In genomic region chr21:26815197-26815596, GRCh38 we compare ENCODE assay signal across 14 cellular contexts. TPM values are rescaled to one million over a fixed set of nuclear protein-coding genes. Genes with fewer than 3 reads are reported as not detected.
A peak's percentile ranks its signal among the peaks of the same experiment; 100 is the strongest.
DNase-seq lines count a peak whose midpoint lies in the region; ATAC-seq and TF ChIP-seq lines count a peak whose summit lies in the region.
"Had no signal": no experiment of that assay in that cellular context is flagged by ENCODE, and none has a peak within 500 bp of the region (broad histone marks: within the 10 kb centered on the region; RNA-seq: fewer than 3 reads in every experiment).

No MANE protein-coding gene starts in this region.

- H2BK5ac ChIP-seq in IMR-90 (ENCODE audit: low read depth, low read length, poor library complexity, severe bottlenecking) = no peak overlapping the region

- no peak overlapping the region for H3K23ac ChIP-seq in IMR-90 (ENCODE audit: low read depth, low read length)

- no peak overlapping the region for H2AFZ ChIP-seq in IMR-90 (replicated peaks; ENCODE audit: low read length, poor library complexity)
- H2AFZ ChIP-seq: PC-9 had no signal

- TF ChIP-seq POLR2A in IMR-90 (IDR thresholded peaks at IDR 0.05; ENCODE audit: low read depth, low read length) = no peak

- no peaks in the 10 kb centered on the region for H3K36me3 Mint-ChIP-seq in nephron (ENCODE audit: low read depth)
- H3K36me3 Mint-ChIP-seq in CD8-positive, alpha-beta memory T cell = no peaks in the 10 kb centered on the region

- no peak overlapping the region for H3K4me2 ChIP-seq in IMR-90 (ENCODE audit: low read depth, low read length)
- H3K4me2 ChIP-seq: A549, PC-9 had no signal

- H2AK5ac ChIP-seq in IMR-90 (ENCODE audit: low read depth, low read length) = no peak overlapping the region

- no peak for TF ChIP-seq CTCF in IMR-90 (conservative IDR thresholded peaks at IDR 0.05; ENCODE audit: low read depth, low read length)
- no peak for TF ChIP-seq CTCF in nephron (IDR thresholded peaks at IDR 0.05; ENCODE audit: unreplicated experiment in 3 of 3)
- no peak for TF ChIP-seq CTCF in tibial artery (IDR thresholded peaks at IDR 0.05)

- no peaks in the 10 kb centered on the region for H3K27me3 Mint-ChIP-seq in nephron (ENCODE audit: low read depth)
- H3K27me3 Mint-ChIP-seq in CD8-positive, alpha-beta memory T cell = no peaks in the 10 kb centered on the region

- H3K56ac ChIP-seq in IMR-90 (ENCODE audit: extremely low read depth, insufficient read depth, low read length) = no peak overlapping the region

- no peak overlapping the region for H3K27ac ChIP-seq in IMR-90 (ENCODE audit: insufficient read depth, low read length)
- H3K27ac ChIP-seq in tibial artery = peak overlapping the region; percentile 16 to 54
- no peak overlapping the region for H3K27ac ChIP-seq in CD8-positive, alpha-beta memory T cell (ENCODE audit: low read depth, low read length)
- H3K27ac ChIP-seq: A549, C4-2B, PC-9 had no signal

- no peaks in the 10 kb centered on the region for H3K9me1 ChIP-seq in IMR-90 (ENCODE audit: insufficient read depth, low read length)

- peaks cover 50% of the 10 kb centered on the region for H3K4me1 Mint-ChIP-seq in nephron
- no peaks in the 10 kb centered on the region for H3K4me1 Mint-ChIP-seq in CD8-positive, alpha-beta memory T cell

- H3K36me3 ChIP-seq in IMR-90 (ENCODE audit: control insufficient read depth, insufficient read depth, low read length) (no peaks in the 10 kb centered on the region), tibial artery (no peaks in the 10 kb centered on the region)
- H3K36me3 ChIP-seq in CD8-positive, alpha-beta memory T cell (ENCODE audit: insufficient read depth, low read length) = no peaks in the 10 kb centered on the region

- H3K9me3 Mint-ChIP-seq in nephron = no peaks in the 10 kb centered on the region
- H3K9me3 Mint-ChIP-seq in CD8-positive, alpha-beta memory T cell = peaks cover 0 to 2% (median 0%) of the 10 kb centered on the region in 5 donors

- no peak overlapping the region for H4K5ac ChIP-seq in IMR-90 (ENCODE audit: low read depth, low read length)

- no peak overlapping the region for H2AK9ac ChIP-seq in IMR-90 (replicated peaks; ENCODE audit: low read depth, low read length, poor library complexity)

- H3K4me3 ChIP-seq in IMR-90 (ENCODE audit: insufficient read depth, low read depth, low read length) = no peak overlapping the region
- H3K4me3 ChIP-seq in tibial artery = no peak overlapping the region
- H3K4me3 ChIP-seq in CD8-positive, alpha-beta memory T cell (ENCODE audit: low read length) = no peak overlapping the region
- H3K4me3 ChIP-seq: A549, PC-9 had no signal

- intact Hi-C loops in IMR-90 (cut with micrococcal nuclease) (no loop called here), Right ventricle myocardium superior (cut with DNase I) (no loop called here), tibial artery (cut with DNase I; ENCODE audit: low total_unique reads) (no loop called here)

- no peak overlapping the region for H3K9ac ChIP-seq in IMR-90 (ENCODE audit: low read depth, low read length)

- in situ Hi-C loops in IMR-90 (cut with MboI; ENCODE audit: low sequenced_read_pairs) = no loop called here

- 0 out of 4 replicates have a peak overlapping the region, but pooled peaks of 1 of the 2 experiments have one; percentile 35 for H4K8ac ChIP-seq in IMR-90 (ENCODE audit: low read depth in 2 of 2, low read length in 2 of 2)

- H3K14ac ChIP-seq in IMR-90 (replicated peaks; ENCODE audit: low read depth, low read length) = no peak overlapping the region

- no peak overlapping the region for H2BK20ac ChIP-seq in IMR-90 (ENCODE audit: low read depth, low read length)

- H3K9me3 ChIP-seq in IMR-90 (ENCODE audit: control insufficient read depth, insufficient read depth, low read length) (no peaks in the 10 kb centered on the region), tibial artery (no peaks in the 10 kb centered on the region)
- no peaks in the 10 kb centered on the region for H3K9me3 ChIP-seq in CD8-positive, alpha-beta memory T cell (ENCODE audit: low read length)
- H3K9me3 ChIP-seq: A549 had no signal

- H2BK15ac ChIP-seq in IMR-90 (ENCODE audit: low read depth, low read length) = 0 out of 3 replicates have a peak overlapping the region, but pooled peaks have one; percentile 57

- no peak overlapping the region for H3K4ac ChIP-seq in IMR-90 (ENCODE audit: low read depth, low read length)

- H2BK120ac ChIP-seq in IMR-90 (ENCODE audit: low read depth, low read length) = no peak overlapping the region

- no TSS peak for BruUV-seq in IMR-90 (replicated peaks; lab: Mats Ljungman, UMichigan)

- dilution Hi-C loops in IMR-90 (cut with HindIII; ENCODE audit: low sequenced_read_pairs, unreplicated experiment) = no loop called here

- H4K91ac ChIP-seq in IMR-90 (ENCODE audit: insufficient read depth, low read depth, low read length) = no peak overlapping the region

- DNase-seq in IMR-90 (no peak), Right ventricle myocardium superior (no peak), tibial artery (no peak), NCI-H2081 treated with DMSO at 0.1 percent for 48 hours (lab: John Stamatoyannopoulos, UW) (no peak)
- DNase-seq in CD8-positive, alpha-beta memory T cell = no peak
- DNase-seq: EL, NCI-H1048, NCI-H146, NCI-H510A, PC-9 had no signal

- POLR2A ChIA-PET in IMR-90 (lab: Charles Lee; ENCODE audit: unreplicated experiment) = no interaction called here
- POLR2A ChIA-PET in CD8-positive, alpha-beta memory T cell (lab: Charles Lee) = no interaction called here

- H3K4me1 ChIP-seq in IMR-90 (ENCODE audit: control insufficient read depth, insufficient read depth, low read length) (peaks cover 6% of the 10 kb centered on the region), tibial artery (peaks cover 0 to 5% (median 0%) of the 10 kb centered on the region in 4 donors)
- H3K4me1 ChIP-seq in CD8-positive, alpha-beta memory T cell (ENCODE audit: insufficient read depth, low read length) = no peaks in the 10 kb centered on the region
- H3K4me1 ChIP-seq: A549 had no signal

- TF ChIP-seq RAD21 in IMR-90 (IDR thresholded peaks at IDR 0.05; ENCODE audit: low read length) = no peak

- CTCF ChIA-PET in IMR-90 (lab: Yijun Ruan, JAX) = interaction anchor here (0.7 to 0.8 kb wide), 4 partner anchors 8 to 229 kb away, joined by 3 to 5 read pairs (median 3); no protein-coding TSS in a partner anchor
- CTCF ChIA-PET in CD8-positive, alpha-beta memory T cell (lab: Charles Lee) = no interaction called here

- H3K27me3 ChIP-seq in IMR-90 (ENCODE audit: control insufficient read depth, insufficient read depth, low read length) (no peaks in the 10 kb centered on the region), tibial artery (no peaks in the 10 kb centered on the region)
- H3K27me3 ChIP-seq in CD8-positive, alpha-beta memory T cell (ENCODE audit: insufficient read depth, low read length, poor library complexity, severe bottlenecking) = no peaks in the 10 kb centered on the region

- peak overlapping the region in 2 of 3 experiments; percentile 20 to 61 for H3K27ac Mint-ChIP-seq in nephron
- H3K27ac Mint-ChIP-seq in CD8-positive, alpha-beta memory T cell = no peak overlapping the region

- H3K18ac ChIP-seq in IMR-90 (ENCODE audit: low read depth, low read length) = no peak overlapping the region

- H3K4me3 Mint-ChIP-seq in nephron = no peak overlapping the region
- no peak overlapping the region for H3K4me3 Mint-ChIP-seq in CD8-positive, alpha-beta memory T cell

- H4K20me1 ChIP-seq in IMR-90 (ENCODE audit: insufficient read depth, low read length) = no peaks in the 10 kb centered on the region

- no peaks in the 10 kb centered on the region for H3K79me1 ChIP-seq in IMR-90 (ENCODE audit: low read depth in 1 of 2, low read length in 2 of 2)

- no peak for ATAC-seq in IMR-90 (ENCODE audit: low read depth)
- peak; percentile 64 for ATAC-seq in Right ventricle myocardium superior (ENCODE audit: poor library complexity)
- ATAC-seq in HG02884 (IDR thresholded peaks at IDR 0.05; ENCODE audit: unreplicated experiment) = no peak
- ATAC-seq: A549 had no signal

TF ChIP-seq in IMR-90, 13 proteins besides CTCF, POLR2A, EP300 and RAD21:
- TF ChIP-seq MAZ (IDR thresholded peaks at IDR 0.05; ENCODE audit: borderline replicate concordance, low read depth, low read length) (no peak), RFX5 (IDR thresholded peaks at IDR 0.05; ENCODE audit: low read depth, low read length) (no peak)

RNA-seq across cellular contexts. Expression of gene ADAMTS1, which starts 30.0 kb away (rescaled TPM):
- total RNA-seq in IMR-90 (2012; rRNA removed) = 106 and 116 TPM in 2 replicates
- polyA plus RNA-seq in IMR-90 (2012; rRNA removed) = 317 and 336 TPM in 2 replicates
- 78.5 and 82.1 TPM in 2 replicates for polyA plus RNA-seq in IMR-90 (2012; cell fraction: cytosol; rRNA removed)
- polyA plus RNA-seq in IMR-90 (2012; cell fraction: nucleus; rRNA removed; ENCODE audit: low replicate concordance) = 226 and 359 TPM in 2 replicates
- 41.4 TPM for total RNA-seq in Right ventricle myocardium superior
- not detected for total RNA-seq in CD8-positive, alpha-beta memory T cell
- 0.87 TPM for polyA plus RNA-seq in CD8-positive, alpha-beta memory T cell

Comparison
In these comparisons a context has a peak if more than half of its experiments do, and no peak if none do; other contexts are left out.
1. H3K27ac ChIP-seq: peak in tibial artery (2 of 2); none in IMR-90 (single experiment) and CD8-positive, alpha-beta memory T cell (single experiment).
2. H3K27ac Mint-ChIP-seq: peak in nephron (2 of 3); none in CD8-positive, alpha-beta memory T cell (0 of 8).
3. RNA of gene ADAMTS1, which starts 30.0 kb away (total RNA-seq): 106 to 116 TPM in IMR-90 and 41.4 TPM in Right ventricle myocardium superior (single experiment); not detected in CD8-positive, alpha-beta memory T cell; every median in the first group is over 10 times any median in the second.